1 cellular context compared by ENCODE assay signal in the genomic region with DNA sequence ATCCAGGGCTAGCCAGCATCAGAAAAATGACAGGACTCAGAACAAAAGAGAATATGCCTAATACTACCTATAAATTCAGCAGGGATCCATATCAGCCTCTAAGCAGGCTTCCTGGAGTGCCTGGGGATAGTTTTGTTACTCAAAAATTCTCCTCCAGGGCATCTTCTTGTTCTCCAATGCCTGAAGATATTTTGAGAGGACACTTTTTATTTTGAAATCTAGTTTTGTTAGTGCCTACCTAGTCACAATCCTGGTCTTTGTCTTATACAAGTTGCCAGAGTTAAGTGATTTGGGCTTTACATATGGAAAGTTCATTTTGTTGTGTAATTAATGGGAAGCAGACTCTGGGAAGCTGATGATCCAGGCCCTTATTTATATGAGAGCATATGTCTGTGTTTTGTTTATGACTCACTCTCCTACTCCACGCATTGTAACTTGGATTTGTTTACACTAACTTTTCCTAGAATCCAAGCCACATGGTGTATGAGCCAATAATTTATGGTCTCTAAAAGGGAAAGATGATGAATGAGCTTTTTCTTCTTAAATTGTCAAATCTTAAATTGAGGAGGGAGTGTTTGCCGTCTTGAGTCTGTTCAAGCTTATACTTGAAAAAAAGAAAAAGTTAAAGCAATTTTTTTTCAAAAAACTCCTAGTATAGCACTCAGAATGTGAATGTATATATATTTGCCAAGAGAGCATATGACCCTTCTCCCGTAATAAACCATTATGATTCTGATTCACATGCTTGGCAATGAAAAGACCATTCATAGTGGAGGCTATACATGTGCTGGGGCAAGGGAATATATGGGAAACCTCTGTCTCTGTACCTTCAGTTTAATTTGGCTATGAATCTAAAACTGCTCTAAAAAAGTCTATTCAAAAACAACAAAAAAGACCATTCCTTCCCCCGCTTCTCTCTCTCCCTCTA.
TF ChIP-seq lines count a peak whose summit lies in the region.

No MANE protein-coding gene starts in this region.

TF ChIP-seq in HEK293, 187 proteins besides CTCF, POLR2A, EP300 and RAD21 (continued from another document and continues in another):
- TF ChIP-seq, protein P1, sequence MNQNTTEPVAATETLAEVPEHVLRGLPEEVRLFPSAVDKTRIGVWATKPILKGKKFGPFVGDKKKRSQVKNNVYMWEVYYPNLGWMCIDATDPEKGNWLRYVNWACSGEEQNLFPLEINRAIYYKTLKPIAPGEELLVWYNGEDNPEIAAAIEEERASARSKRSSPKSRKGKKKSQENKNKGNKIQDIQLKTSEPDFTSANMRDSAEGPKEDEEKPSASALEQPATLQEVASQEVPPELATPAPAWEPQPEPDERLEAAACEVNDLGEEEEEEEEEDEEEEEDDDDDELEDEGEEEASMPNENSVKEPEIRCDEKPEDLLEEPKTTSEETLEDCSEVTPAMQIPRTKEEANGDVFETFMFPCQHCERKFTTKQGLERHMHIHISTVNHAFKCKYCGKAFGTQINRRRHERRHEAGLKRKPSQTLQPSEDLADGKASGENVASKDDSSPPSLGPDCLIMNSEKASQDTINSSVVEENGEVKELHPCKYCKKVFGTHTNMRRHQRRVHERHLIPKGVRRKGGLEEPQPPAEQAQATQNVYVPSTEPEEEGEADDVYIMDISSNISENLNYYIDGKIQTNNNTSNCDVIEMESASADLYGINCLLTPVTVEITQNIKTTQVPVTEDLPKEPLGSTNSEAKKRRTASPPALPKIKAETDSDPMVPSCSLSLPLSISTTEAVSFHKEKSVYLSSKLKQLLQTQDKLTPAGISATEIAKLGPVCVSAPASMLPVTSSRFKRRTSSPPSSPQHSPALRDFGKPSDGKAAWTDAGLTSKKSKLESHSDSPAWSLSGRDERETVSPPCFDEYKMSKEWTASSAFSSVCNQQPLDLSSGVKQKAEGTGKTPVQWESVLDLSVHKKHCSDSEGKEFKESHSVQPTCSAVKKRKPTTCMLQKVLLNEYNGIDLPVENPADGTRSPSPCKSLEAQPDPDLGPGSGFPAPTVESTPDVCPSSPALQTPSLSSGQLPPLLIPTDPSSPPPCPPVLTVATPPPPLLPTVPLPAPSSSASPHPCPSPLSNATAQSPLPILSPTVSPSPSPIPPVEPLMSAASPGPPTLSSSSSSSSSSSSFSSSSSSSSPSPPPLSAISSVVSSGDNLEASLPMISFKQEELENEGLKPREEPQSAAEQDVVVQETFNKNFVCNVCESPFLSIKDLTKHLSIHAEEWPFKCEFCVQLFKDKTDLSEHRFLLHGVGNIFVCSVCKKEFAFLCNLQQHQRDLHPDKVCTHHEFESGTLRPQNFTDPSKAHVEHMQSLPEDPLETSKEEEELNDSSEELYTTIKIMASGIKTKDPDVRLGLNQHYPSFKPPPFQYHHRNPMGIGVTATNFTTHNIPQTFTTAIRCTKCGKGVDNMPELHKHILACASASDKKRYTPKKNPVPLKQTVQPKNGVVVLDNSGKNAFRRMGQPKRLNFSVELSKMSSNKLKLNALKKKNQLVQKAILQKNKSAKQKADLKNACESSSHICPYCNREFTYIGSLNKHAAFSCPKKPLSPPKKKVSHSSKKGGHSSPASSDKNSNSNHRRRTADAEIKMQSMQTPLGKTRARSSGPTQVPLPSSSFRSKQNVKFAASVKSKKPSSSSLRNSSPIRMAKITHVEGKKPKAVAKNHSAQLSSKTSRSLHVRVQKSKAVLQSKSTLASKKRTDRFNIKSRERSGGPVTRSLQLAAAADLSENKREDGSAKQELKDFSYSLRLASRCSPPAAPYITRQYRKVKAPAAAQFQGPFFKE (tag by site-specific recombination; IDR thresholded peaks at IDR 0.05; ENCODE audit: borderline replicate concordance) = no peak
- TF ChIP-seq ZNF24 (tag by site-specific recombination; IDR thresholded peaks at IDR 0.05) (peak; percentile 73; the same call in 1 of the 2 replicates), ZNF169 (tag by site-specific recombination; IDR thresholded peaks at IDR 0.05) (no peak), ZNF777 (tag by site-specific recombination; IDR thresholded peaks at IDR 0.05; ENCODE audit: borderline replicate concordance) (no peak), ZNF302 (tag by site-specific recombination; IDR thresholded peaks at IDR 0.05; ENCODE audit: low read depth) (no peak), ZFP37 (tag by site-specific recombination; IDR thresholded peaks at IDR 0.05) (no peak), ZNF629 (tag by site-specific recombination; IDR thresholded peaks at IDR 0.05) (peak; percentile 86), HOXC10 (CRISPR knock-in tag; IDR thresholded peaks at IDR 0.05) (no peak), PRDM4 (tag by site-specific recombination; IDR thresholded peaks at IDR 0.05) (peak; percentile 56; the same call in 1 of the 2 replicates), ZNF530 (tag by site-specific recombination; IDR thresholded peaks at IDR 0.05; ENCODE audit: low read depth) (no peak), ZBTB21 (tag by site-specific recombination; IDR thresholded peaks at IDR 0.05) (peak; percentile 31; the same call in 1 of the 2 replicates), ZNF645 (tag by site-specific recombination; IDR thresholded peaks at IDR 0.05) (no peak), ZNF610 (tag by site-specific recombination; IDR thresholded peaks at IDR 0.05; ENCODE audit: borderline replicate concordance) (no peak), ZNF580 (tag by site-specific recombination; IDR thresholded peaks at IDR 0.05) (no peak), ZBTB44 (tag by site-specific recombination; IDR thresholded peaks at IDR 0.05) (no peak), ZNF157 (tag by site-specific recombination; IDR thresholded peaks at IDR 0.05) (no peak), ZBTB20 (tag by site-specific recombination; IDR thresholded peaks at IDR 0.05) (peak; percentile 63; the same call in 1 of the 2 replicates), ZNF529 (tag by site-specific recombination; IDR thresholded peaks at IDR 0.05; ENCODE audit: insufficient replicate concordance) (no peak), ZNF16 (tag by site-specific recombination; IDR thresholded peaks at IDR 0.05; ENCODE audit: low read depth) (no peak), ZNF626 (tag by site-specific recombination; IDR thresholded peaks at IDR 0.05) (no peak), MZF1 (tag by site-specific recombination; IDR thresholded peaks at IDR 0.05; ENCODE audit: borderline replicate concordance) (no peak), ZNF211 (tag by site-specific recombination; IDR thresholded peaks at IDR 0.05; ENCODE audit: low read depth) (no peak), ZNF394 (tag by site-specific recombination; IDR thresholded peaks at IDR 0.05; ENCODE audit: borderline replicate concordance) (peak; percentile 45; the same call in 1 of the 2 replicates), ZNF121 (tag by site-specific recombination; IDR thresholded peaks at IDR 0.05) (no peak), ZNF621 (tag by site-specific recombination; IDR thresholded peaks at IDR 0.05) (no peak), ZNF624 (tag by site-specific recombination; IDR thresholded peaks at IDR 0.05) (no peak), ZNF600 (tag by site-specific recombination; IDR thresholded peaks at IDR 0.05) (peak; percentile 45; the same call in 1 of the 2 replicates), ZNF239 (tag by site-specific recombination; IDR thresholded peaks at IDR 0.05) (no peak)
- TF ChIP-seq, protein P2, sequence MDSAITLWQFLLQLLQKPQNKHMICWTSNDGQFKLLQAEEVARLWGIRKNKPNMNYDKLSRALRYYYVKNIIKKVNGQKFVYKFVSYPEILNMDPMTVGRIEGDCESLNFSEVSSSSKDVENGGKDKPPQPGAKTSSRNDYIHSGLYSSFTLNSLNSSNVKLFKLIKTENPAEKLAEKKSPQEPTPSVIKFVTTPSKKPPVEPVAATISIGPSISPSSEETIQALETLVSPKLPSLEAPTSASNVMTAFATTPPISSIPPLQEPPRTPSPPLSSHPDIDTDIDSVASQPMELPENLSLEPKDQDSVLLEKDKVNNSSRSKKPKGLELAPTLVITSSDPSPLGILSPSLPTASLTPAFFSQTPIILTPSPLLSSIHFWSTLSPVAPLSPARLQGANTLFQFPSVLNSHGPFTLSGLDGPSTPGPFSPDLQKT (IDR thresholded peaks at IDR 0.05; ENCODE audit: borderline replicate concordance, low read depth, low read length) = no peak
- TF ChIP-seq, protein P3, sequence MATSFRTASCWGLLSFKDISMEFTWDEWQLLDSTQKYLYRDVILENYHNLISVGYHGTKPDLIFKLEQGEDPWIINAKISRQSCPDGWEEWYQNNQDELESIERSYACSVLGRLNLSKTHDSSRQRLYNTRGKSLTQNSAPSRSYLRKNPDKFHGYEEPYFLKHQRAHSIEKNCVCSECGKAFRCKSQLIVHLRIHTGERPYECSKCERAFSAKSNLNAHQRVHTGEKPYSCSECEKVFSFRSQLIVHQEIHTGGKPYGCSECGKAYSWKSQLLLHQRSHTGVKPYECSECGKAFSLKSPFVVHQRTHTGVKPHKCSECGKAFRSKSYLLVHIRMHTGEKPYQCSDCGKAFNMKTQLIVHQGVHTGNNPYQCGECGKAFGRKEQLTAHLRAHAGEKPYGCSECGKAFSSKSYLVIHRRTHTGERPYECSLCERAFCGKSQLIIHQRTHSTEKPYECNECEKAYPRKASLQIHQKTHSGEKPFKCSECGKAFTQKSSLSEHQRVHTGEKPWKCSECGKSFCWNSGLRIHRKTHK (tag by site-specific recombination; IDR thresholded peaks at IDR 0.05) = no peak
- TF ChIP-seq, protein P4, sequence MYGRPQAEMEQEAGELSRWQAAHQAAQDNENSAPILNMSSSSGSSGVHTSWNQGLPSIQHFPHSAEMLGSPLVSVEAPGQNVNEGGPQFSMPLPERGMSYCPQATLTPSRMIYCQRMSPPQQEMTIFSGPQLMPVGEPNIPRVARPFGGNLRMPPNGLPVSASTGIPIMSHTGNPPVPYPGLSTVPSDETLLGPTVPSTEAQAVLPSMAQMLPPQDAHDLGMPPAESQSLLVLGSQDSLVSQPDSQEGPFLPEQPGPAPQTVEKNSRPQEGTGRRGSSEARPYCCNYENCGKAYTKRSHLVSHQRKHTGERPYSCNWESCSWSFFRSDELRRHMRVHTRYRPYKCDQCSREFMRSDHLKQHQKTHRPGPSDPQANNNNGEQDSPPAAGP (tag by site-specific recombination; IDR thresholded peaks at IDR 0.05) = peak; percentile 74; the same call in 1 of the 2 replicates
- TF ChIP-seq, protein P5, sequence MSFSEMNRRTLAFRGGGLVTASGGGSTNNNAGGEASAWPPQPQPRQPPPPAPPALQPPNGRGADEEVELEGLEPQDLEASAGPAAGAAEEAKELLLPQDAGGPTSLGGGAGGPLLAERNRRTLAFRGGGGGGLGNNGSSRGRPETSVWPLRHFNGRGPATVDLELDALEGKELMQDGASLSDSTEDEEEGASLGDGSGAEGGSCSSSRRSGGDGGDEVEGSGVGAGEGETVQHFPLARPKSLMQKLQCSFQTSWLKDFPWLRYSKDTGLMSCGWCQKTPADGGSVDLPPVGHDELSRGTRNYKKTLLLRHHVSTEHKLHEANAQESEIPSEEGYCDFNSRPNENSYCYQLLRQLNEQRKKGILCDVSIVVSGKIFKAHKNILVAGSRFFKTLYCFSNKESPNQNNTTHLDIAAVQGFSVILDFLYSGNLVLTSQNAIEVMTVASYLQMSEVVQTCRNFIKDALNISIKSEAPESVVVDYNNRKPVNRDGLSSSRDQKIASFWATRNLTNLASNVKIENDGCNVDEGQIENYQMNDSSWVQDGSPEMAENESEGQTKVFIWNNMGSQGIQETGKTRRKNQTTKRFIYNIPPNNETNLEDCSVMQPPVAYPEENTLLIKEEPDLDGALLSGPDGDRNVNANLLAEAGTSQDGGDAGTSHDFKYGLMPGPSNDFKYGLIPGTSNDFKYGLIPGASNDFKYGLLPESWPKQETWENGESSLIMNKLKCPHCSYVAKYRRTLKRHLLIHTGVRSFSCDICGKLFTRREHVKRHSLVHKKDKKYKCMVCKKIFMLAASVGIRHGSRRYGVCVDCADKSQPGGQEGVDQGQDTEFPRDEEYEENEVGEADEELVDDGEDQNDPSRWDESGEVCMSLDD (tag by site-specific recombination; IDR thresholded peaks at IDR 0.05) = no peak
- TF ChIP-seq, protein P6, sequence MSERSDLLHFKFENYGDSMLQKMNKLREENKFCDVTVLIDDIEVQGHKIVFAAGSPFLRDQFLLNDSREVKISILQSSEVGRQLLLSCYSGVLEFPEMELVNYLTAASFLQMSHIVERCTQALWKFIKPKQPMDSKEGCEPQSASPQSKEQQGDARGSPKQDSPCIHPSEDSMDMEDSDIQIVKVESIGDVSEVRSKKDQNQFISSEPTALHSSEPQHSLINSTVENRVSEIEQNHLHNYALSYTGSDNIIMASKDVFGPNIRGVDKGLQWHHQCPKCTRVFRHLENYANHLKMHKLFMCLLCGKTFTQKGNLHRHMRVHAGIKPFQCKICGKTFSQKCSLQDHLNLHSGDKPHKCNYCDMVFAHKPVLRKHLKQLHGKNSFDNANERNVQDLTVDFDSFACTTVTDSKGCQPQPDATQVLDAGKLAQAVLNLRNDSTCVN (tag by site-specific recombination; optimal IDR thresholded peaks at IDR 0.05) = no peak
